Comparison of ENCODE assay signal across 8 cellular contexts in the genomic region with DNA sequence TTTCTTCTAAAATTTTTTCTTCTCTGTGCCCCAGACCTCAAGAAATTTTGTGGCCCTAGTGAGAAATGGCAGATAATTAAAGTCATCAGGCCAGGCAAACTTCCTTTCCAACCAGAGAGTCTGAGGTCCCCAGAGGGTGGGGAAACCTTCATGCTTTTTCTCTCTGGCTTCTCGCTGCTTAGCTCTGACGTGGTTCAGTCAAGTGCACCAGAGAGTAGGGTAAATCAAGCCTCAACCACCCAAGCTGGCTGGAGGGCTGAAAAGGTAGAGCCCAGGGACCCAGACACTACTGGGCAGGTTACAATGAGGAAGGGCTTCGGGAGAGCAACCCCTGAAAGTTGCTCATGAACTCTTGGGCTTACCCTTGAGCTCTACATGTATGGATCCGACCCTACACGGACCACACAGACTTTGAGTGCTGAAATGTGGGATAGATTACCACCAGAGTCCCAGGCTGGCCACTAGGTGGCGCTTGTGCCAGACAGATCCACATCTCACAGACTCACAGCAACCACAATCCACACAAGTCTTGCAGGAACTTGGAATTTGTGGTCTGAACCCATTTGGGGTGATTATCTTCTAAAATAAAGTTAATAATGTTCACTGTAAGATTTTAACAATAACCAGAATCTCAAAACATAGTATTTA.
DNase-seq lines count a peak whose midpoint lies in the region; ATAC-seq, FAIRE-seq and TF ChIP-seq lines count a peak whose summit lies in the region.
"Not testable (repeated sequence)": the region's sequence is repeated elsewhere in the genome, so short reads cannot be mapped to it uniquely, and the experiment has no call there.

No MANE protein-coding gene starts in this region.

- H3K9ac ChIP-seq in HCT116 (ENCODE audit: low read length) = not testable (repeated sequence)

- H3K9me2 ChIP-seq in HCT116 (ENCODE audit: insufficient read depth) = not testable (repeated sequence)

- TF ChIP-seq CTCF in BE2C (IDR thresholded peaks at IDR 0.05; ENCODE audit: low read depth, low read length) (peak; percentile 34), HCT116 (IDR thresholded peaks at IDR 0.05 in 2 of 3, conservative IDR thresholded peaks at IDR 0.05 in 1 of 3; ENCODE audit: borderline replicate concordance in 1 of 3, insufficient read depth in 1 of 3, low read depth in 2 of 3, low read length in 2 of 3) (peak in 2 of 3 experiments; percentile 9 to 21; a peak in 2 of 6 replicates), WI38 (IDR thresholded peaks at IDR 0.05; ENCODE audit: low read depth, low read length) (0 out of 2 replicates have a peak, but pooled peaks have one; percentile 15)

- not testable (repeated sequence) for H3K27ac ChIP-seq in HCT116 (ENCODE audit: low read depth, low read length); small intestine (ENCODE audit: low read depth in 1 of 2, low read length in 1 of 2)

- ATAC-seq in HCT116 = peak; percentile 95
- ATAC-seq in left colon = peak; percentile 92

- H4K20me1 ChIP-seq in HCT116 (ENCODE audit: insufficient read depth) = not testable (repeated sequence)

- not testable (repeated sequence) for H3K27ac Mint-ChIP-seq in activated T-helper 1 cell treated with anti-CD3 and anti-CD28 coated beads, Interleukin-12 subunit alpha, Interleukin-12 subunit beta, Interleukin-2, Interleukin-4 antibody, amounts not matched to agents 30 ng/mL and 10 ng/mL and 1 ng/mL, durations not matched to agents 14 hours and 24 hours and 36 hours

- not testable (repeated sequence) for H3K27me3 ChIP-seq in BE2C; HCT116 (ENCODE audit: insufficient read depth, low read length); small intestine (ENCODE audit: control insufficient read depth in 2 of 2, insufficient read depth in 2 of 2, low read length in 2 of 2)

- not testable (repeated sequence) for H3K4me2 ChIP-seq in HCT116 (ENCODE audit: low read length)

- not testable (repeated sequence) for H3K4me3 ChIP-seq in BE2C (ENCODE audit: low read depth, low read length); HCT116 (replicated peaks in 1 of 2; ENCODE audit: low read depth in 1 of 2, low read length in 2 of 2); WI38 (ENCODE audit: low read depth, low read length); small intestine (ENCODE audit: low read depth in 1 of 2, low read length in 2 of 2)

- not testable (repeated sequence) for H3K9me3 Mint-ChIP-seq in activated T-helper 1 cell treated with anti-CD3 and anti-CD28 coated beads, Interleukin-12 subunit alpha, Interleukin-12 subunit beta, Interleukin-2, Interleukin-4 antibody, amounts not matched to agents 30 ng/mL and 10 ng/mL and 1 ng/mL, durations not matched to agents 14 hours and 24 hours and 36 hours

- intact Hi-C loops in HCT116 (cut with micrococcal nuclease) = loop anchor here (10.0 kb wide), 1 partner anchor 325 kb away; no protein-coding TSS in a partner anchor
- intact Hi-C loops in activated T-helper 1 cell treated with anti-CD3 and anti-CD28 coated beads, Interleukin-12 subunit alpha, Interleukin-12 subunit beta, Interleukin-2, Interleukin-4 antibody, amounts not matched to agents 30 ng/mL and 10 ng/mL and 1 ng/mL, durations not matched to agents 14 hours and 24 hours and 36 hours (cut with micrococcal nuclease); left colon (cut with DNase I, micrococcal nuclease): not testable (repeated sequence)

- POLR2A ChIA-PET in HCT116 (lab: Charles Lee) = not testable (repeated sequence)

- WGBS in small intestine, 3 donors = 0 to 14% methylated on average over 1 to 2 of the region's 6 CpGs; no CpG with 5 or more reads in 1 of the 3 donors

- CTCF ChIA-PET in HCT116 (lab: Charles Lee) = not testable (repeated sequence)

- not testable (repeated sequence) for H3K9me3 ChIP-seq in BE2C; HCT116 (ENCODE audit: control insufficient read depth in 1 of 2, insufficient read depth in 1 of 2, low read depth in 1 of 2, low read length in 2 of 2); small intestine (ENCODE audit: control insufficient read depth, low read depth)

- not testable (repeated sequence) for H3K4me1 ChIP-seq in BE2C; HCT116 (ENCODE audit: control insufficient read depth in 1 of 2, insufficient read depth in 2 of 2, low read length in 2 of 2); small intestine (ENCODE audit: control insufficient read depth in 2 of 2, insufficient read depth in 1 of 2, low read depth in 1 of 2, low read length in 1 of 2)

- H3K4me1 Mint-ChIP-seq in activated T-helper 1 cell treated with anti-CD3 and anti-CD28 coated beads, Interleukin-12 subunit alpha, Interleukin-12 subunit beta, Interleukin-2, Interleukin-4 antibody, amounts not matched to agents 30 ng/mL and 10 ng/mL and 1 ng/mL, durations not matched to agents 14 hours and 24 hours and 36 hours (ENCODE audit: low read depth) = not testable (repeated sequence)

- not testable (repeated sequence) for BruUV-seq in HCT116 (replicated peaks; lab: Mats Ljungman, UMichigan)

- H3K79me2 ChIP-seq in HCT116 (ENCODE audit: insufficient read depth, low read length) = not testable (repeated sequence)

- not testable (repeated sequence) for H3K27me3 Mint-ChIP-seq in activated T-helper 1 cell treated with anti-CD3 and anti-CD28 coated beads, Interleukin-12 subunit alpha, Interleukin-12 subunit beta, Interleukin-2, Interleukin-4 antibody, amounts not matched to agents 30 ng/mL and 10 ng/mL and 1 ng/mL, durations not matched to agents 14 hours and 24 hours and 36 hours (ENCODE audit: insufficient read depth)

- RAD21 ChIA-PET in HCT116 (lab: Charles Lee; ENCODE audit: low non-redundant PET in 1 of 2, low total read pairs in 2 of 2, uncharacterized antibody in 2 of 2, unreplicated experiment in 2 of 2) = not testable (repeated sequence)

- H3K4me3 Mint-ChIP-seq in activated T-helper 1 cell treated with anti-CD3 and anti-CD28 coated beads, Interleukin-12 subunit alpha, Interleukin-12 subunit beta, Interleukin-2, Interleukin-4 antibody, amounts not matched to agents 30 ng/mL and 10 ng/mL and 1 ng/mL, durations not matched to agents 14 hours and 24 hours and 36 hours = not testable (repeated sequence)

- DNase-seq in BE2C (peak; percentile 70), left colon (peak in 1 of 2 donors; percentile 72)
- DNase-seq in HCT116 (ENCODE audit: low read depth, low spot score); small intestine: not testable (repeated sequence)
- peak; percentile 38 for DNase-seq in activated T-helper 1 cell treated with anti-CD3 and anti-CD28 coated beads, Interleukin-12 subunit alpha, Interleukin-12 subunit beta, Interleukin-2, Interleukin-4 antibody, amounts not matched to agents 30 ng/mL and 10 ng/mL and 1 ng/mL, durations not matched to agents 14 hours and 24 hours and 36 hours (ENCODE audit: low spot score)
- DNase-seq in effector CD4-positive, alpha-beta T cell = peak; percentile 27
- peak; percentile 72 for DNase-seq in stimulated activated CD8-positive, alpha-beta memory T cell treated with anti-CD3 and anti-CD28 coated beads, Interleukin-4, amount 100 ng/mL, for 48 hours

- 0 out of 2 replicates have a peak, but pooled peaks have one; percentile 22 for TF ChIP-seq RAD21 in HCT116 (IDR thresholded peaks at IDR 0.05; ENCODE audit: low read depth)

- TF ChIP-seq POLR2A in HCT116 (IDR thresholded peaks at IDR 0.05; ENCODE audit: borderline replicate concordance, extremely low read depth, insufficient read depth, insufficient read length) = not testable (repeated sequence)

- H3K36me3 Mint-ChIP-seq in activated T-helper 1 cell treated with anti-CD3 and anti-CD28 coated beads, Interleukin-12 subunit alpha, Interleukin-12 subunit beta, Interleukin-2, Interleukin-4 antibody, amounts not matched to agents 30 ng/mL and 10 ng/mL and 1 ng/mL, durations not matched to agents 14 hours and 24 hours and 36 hours (ENCODE audit: low read depth) = not testable (repeated sequence)

- not testable (repeated sequence) for H3K36me3 ChIP-seq in BE2C; HCT116 (ENCODE audit: control insufficient read depth in 1 of 2, insufficient read depth in 2 of 2, low read length in 2 of 2); small intestine (ENCODE audit: control insufficient read depth in 2 of 2, insufficient read depth in 2 of 2, low read length in 2 of 2)

- not testable (repeated sequence) for H2AFZ ChIP-seq in HCT116 (ENCODE audit: low read depth, low read length, poor library complexity, severe bottlenecking)

- FAIRE-seq in small intestine (lab: Jason Lieb, UNC) = peak; percentile 87
